ENCODE assay signal across 8 cellular contexts in genomic region chr3:129245641-129246306, GRCh38. TPM values are rescaled to one million over a fixed set of nuclear protein-coding genes. Genes with fewer than 3 reads are reported as not detected.
DNase-seq lines count a peak whose midpoint lies in the region; ATAC-seq lines count a peak whose summit lies in the region.
"Not testable (repeated sequence)": the region's sequence is repeated elsewhere in the genome, so short reads cannot be mapped to it uniquely, and the experiment has no call there.

No MANE protein-coding gene starts in this region.

- DNase-seq in DMS53 (lab: John Stamatoyannopoulos, UW): peak; percentile 95
- DNase-seq in GOT3 (lab: John Stamatoyannopoulos, UW): peak; percentile 47
- DNase-seq in NCI-H1048 (lab: John Stamatoyannopoulos, UW): peak; percentile 50
- peak; percentile 47 for DNase-seq in SIG-M5 (lab: John Stamatoyannopoulos, UW)
- DNase-seq in activated T-helper 1 cell treated with anti-CD3 and anti-CD28 coated beads, Interleukin-12 subunit alpha, Interleukin-12 subunit beta, Interleukin-2, Interleukin-4 antibody, amounts not matched to agents 30 ng/mL and 10 ng/mL and 1 ng/mL, durations not matched to agents 14 hours and 24 hours and 36 hours (ENCODE audit: low spot score): peak; percentile 68
- peak; percentile 84 for DNase-seq in fibroblast of gingiva (ENCODE audit: low read depth)
- peak; percentile 33 to 86 (median 70) for DNase-seq in naive thymus-derived CD8-positive, alpha-beta T cell
- DNase-seq in stimulated activated CD8-positive, alpha-beta memory T cell treated with anti-CD3 and anti-CD28 coated beads, Interleukin-7, amount 100 ng/mL, for 1 hour (ENCODE audit: low read depth in 2 of 2): peak; percentile 12 to 23

- peak overlapping the region; percentile 28 for H3K27ac Mint-ChIP-seq in activated T-helper 1 cell treated with anti-CD3 and anti-CD28 coated beads, Interleukin-12 subunit alpha, Interleukin-12 subunit beta, Interleukin-2, Interleukin-4 antibody, amounts not matched to agents 30 ng/mL and 10 ng/mL and 1 ng/mL, durations not matched to agents 14 hours and 24 hours and 36 hours
- peak overlapping the region in 3 of 10 donors; percentile 15 to 71 (median 16) for H3K27ac Mint-ChIP-seq in naive thymus-derived CD8-positive, alpha-beta T cell

- peak overlapping the region; percentile 19 for H3K4me3 Mint-ChIP-seq in activated T-helper 1 cell treated with anti-CD3 and anti-CD28 coated beads, Interleukin-12 subunit alpha, Interleukin-12 subunit beta, Interleukin-2, Interleukin-4 antibody, amounts not matched to agents 30 ng/mL and 10 ng/mL and 1 ng/mL, durations not matched to agents 14 hours and 24 hours and 36 hours
- H3K4me3 Mint-ChIP-seq in naive thymus-derived CD8-positive, alpha-beta T cell: peak overlapping the region in 2 of 10 donors; percentile 15 to 72

- H3K27me3 Mint-ChIP-seq in activated T-helper 1 cell treated with anti-CD3 and anti-CD28 coated beads, Interleukin-12 subunit alpha, Interleukin-12 subunit beta, Interleukin-2, Interleukin-4 antibody, amounts not matched to agents 30 ng/mL and 10 ng/mL and 1 ng/mL, durations not matched to agents 14 hours and 24 hours and 36 hours (ENCODE audit: insufficient read depth); naive thymus-derived CD8-positive, alpha-beta T cell: not testable (repeated sequence)

- H3K36me3 Mint-ChIP-seq in activated T-helper 1 cell treated with anti-CD3 and anti-CD28 coated beads, Interleukin-12 subunit alpha, Interleukin-12 subunit beta, Interleukin-2, Interleukin-4 antibody, amounts not matched to agents 30 ng/mL and 10 ng/mL and 1 ng/mL, durations not matched to agents 14 hours and 24 hours and 36 hours (ENCODE audit: low read depth); naive thymus-derived CD8-positive, alpha-beta T cell: not testable (repeated sequence)

- peaks cover 43% of the 10 kb centered on the region for H3K4me1 Mint-ChIP-seq in activated T-helper 1 cell treated with anti-CD3 and anti-CD28 coated beads, Interleukin-12 subunit alpha, Interleukin-12 subunit beta, Interleukin-2, Interleukin-4 antibody, amounts not matched to agents 30 ng/mL and 10 ng/mL and 1 ng/mL, durations not matched to agents 14 hours and 24 hours and 36 hours (ENCODE audit: low read depth)
- peaks cover 18 to 37% (median 34%) of the 10 kb centered on the region in 4 donors for H3K4me1 Mint-ChIP-seq in naive thymus-derived CD8-positive, alpha-beta T cell

- POLR2A ChIA-PET in naive thymus-derived CD8-positive, alpha-beta T cell (lab: Charles Lee): interaction anchor here (0.6 to 2.0 kb wide), 11 partner anchors 33 to 275 kb away, joined by 3 to 8 read pairs (median 3); partner anchors contain the start of gene HMCES

- intact Hi-C loops in activated T-helper 1 cell treated with anti-CD3 and anti-CD28 coated beads, Interleukin-12 subunit alpha, Interleukin-12 subunit beta, Interleukin-2, Interleukin-4 antibody, amounts not matched to agents 30 ng/mL and 10 ng/mL and 1 ng/mL, durations not matched to agents 14 hours and 24 hours and 36 hours (cut with micrococcal nuclease): loop anchor here (1.0 to 5.0 kb wide), 6 partner anchors 61 to 443 kb away; partner anchors contain the start of gene ISY1

- ATAC-seq in naive thymus-derived CD8-positive, alpha-beta T cell: peak; percentile 71 to 82

- not testable (repeated sequence) for H3K9me3 Mint-ChIP-seq in activated T-helper 1 cell treated with anti-CD3 and anti-CD28 coated beads, Interleukin-12 subunit alpha, Interleukin-12 subunit beta, Interleukin-2, Interleukin-4 antibody, amounts not matched to agents 30 ng/mL and 10 ng/mL and 1 ng/mL, durations not matched to agents 14 hours and 24 hours and 36 hours; naive thymus-derived CD8-positive, alpha-beta T cell

RNA-seq across cellular contexts. Expression of gene COPG1, which starts 3.6 kb away (rescaled TPM):
- 157 and 160 TPM in 2 replicates for total RNA-seq in activated T-helper 1 cell treated with anti-CD3 and anti-CD28 coated beads, Interleukin-12 subunit alpha, Interleukin-12 subunit beta, Interleukin-2, Interleukin-4 antibody, amounts not matched to agents 30 ng/mL and 10 ng/mL and 1 ng/mL, durations not matched to agents 14 hours and 24 hours and 36 hours
- 100 to 1,000 TPM; 106 to 113 TPM for total RNA-seq in naive thymus-derived CD8-positive, alpha-beta T cell
- polyA plus RNA-seq in naive thymus-derived CD8-positive, alpha-beta T cell: 10 to 100 TPM; 54.0 to 75.5 (median 58.5) TPM

RNA-seq across cellular contexts. Expression of gene HMCES, which starts 32.9 kb away (rescaled TPM):
- 59.4 and 61.6 TPM in 2 replicates for total RNA-seq in activated T-helper 1 cell treated with anti-CD3 and anti-CD28 coated beads, Interleukin-12 subunit alpha, Interleukin-12 subunit beta, Interleukin-2, Interleukin-4 antibody, amounts not matched to agents 30 ng/mL and 10 ng/mL and 1 ng/mL, durations not matched to agents 14 hours and 24 hours and 36 hours
- total RNA-seq in naive thymus-derived CD8-positive, alpha-beta T cell: 10 to 100 TPM; 54.5 to 62.2 TPM
- polyA plus RNA-seq in naive thymus-derived CD8-positive, alpha-beta T cell: 100 to 1,000 TPM in 1 of 3 donors, 10 to 100 TPM in 2; 82.2 to 112 (median 83.9) TPM

Comparison
In these comparisons a context has a peak if more than half of its experiments do, and no peak if none do; other contexts are left out.
1. Peak in every context shown above with its lines: DNase-seq and ATAC-seq.
2. DNase-seq: peak in every context shown above with its lines; median percentile 95 in DMS53; 84 in fibroblast of gingiva; 70 in naive thymus-derived CD8-positive, alpha-beta T cell; 68 in activated T-helper 1 cell treated with anti-CD3 and anti-CD28 coated beads, Interleukin-12 subunit alpha, Interleukin-12 subunit beta, Interleukin-2, Interleukin-4 antibody, amounts not matched to agents 30 ng/mL and 10 ng/mL and 1 ng/mL, durations not matched to agents 14 hours and 24 hours and 36 hours; 50 in NCI-H1048; 47 in GOT3; 47 in SIG-M5; 18 in stimulated activated CD8-positive, alpha-beta memory T cell treated with anti-CD3 and anti-CD28 coated beads, Interleukin-7, amount 100 ng/mL, for 1 hour.